In genomic region chr21:37367301-37367757, GRCh38 we compare ENCODE assay signal across 8 cellular contexts. TPM values are rescaled to one million over a fixed set of nuclear protein-coding genes. Genes with fewer than 3 reads are reported as not detected.
DNase-seq lines count a peak whose midpoint lies in the region; ATAC-seq and TF ChIP-seq lines count a peak whose summit lies in the region.

No MANE protein-coding gene starts in this region.

- peaks cover 3% of the 10 kb centered on the region for H3F3A ChIP-seq in smooth muscle cell (ENCODE audit: low read depth)

- WGBS in H9 (ENCODE audit: extremely low coverage, insufficient read length, low lambda C conversion rate) = no CpG with 5 or more reads among the region's 75 CpGs
- 0 to 1% methylated on average over 66 of the region's 75 CpGs for WGBS in heart right ventricle, 2 donors
- under 1% methylated on average over 30 of the region's 75 CpGs for WGBS in smooth muscle cell (ENCODE audit: low lambda C conversion rate)

- H2AK5ac ChIP-seq in H9 (ENCODE audit: insufficient read length, low read length) = no peak overlapping the region

- no peak overlapping the region for H3K4ac ChIP-seq in H9 (ENCODE audit: low read depth, low read length)

- H3K4me1 ChIP-seq in BLaER1 (peaks cover 42% of the 10 kb centered on the region), H9 (ENCODE audit: insufficient read depth, low read length) (no peaks in the 10 kb centered on the region), heart right ventricle (peaks cover 4 to 53% (median 48%) of the 10 kb centered on the region in 9 donors), smooth muscle cell (ENCODE audit: low read depth) (peaks cover 34% of the 10 kb centered on the region)

- H4K20me1 ChIP-seq in BLaER1 (peaks cover 51% of the 10 kb centered on the region), H9 (ENCODE audit: control insufficient read depth, insufficient read depth, insufficient read length) (no peaks in the 10 kb centered on the region), smooth muscle cell (ENCODE audit: low read depth) (peaks cover 46% of the 10 kb centered on the region)

- H2BK20ac ChIP-seq in H9 (ENCODE audit: low read depth, low read length, poor library complexity, severe bottlenecking) = no peak overlapping the region

- ATAC-seq in activated CD8-positive, alpha-beta memory T cell treated with anti-CD3 and anti-CD28 coated beads, Interleukin-2, amount 10 ng/mL, durations not matched to agents 7 days and 5 days = peak; percentile 4
- ATAC-seq in heart right ventricle (peak in 1 of 8 donors; percentile 2), GM21360 (IDR thresholded peaks at IDR 0.05; ENCODE audit: unreplicated experiment) (no peak)

- no peak overlapping the region for H2BK12ac ChIP-seq in H9 (ENCODE audit: insufficient read length, low read depth, low read length)

- H3K23ac ChIP-seq in H9 (ENCODE audit: insufficient read length, low read depth, low read length) = no peak overlapping the region

- H4K5ac ChIP-seq in H9 (ENCODE audit: insufficient read length, low read depth, low read length) = no peak overlapping the region

- CTCF ChIA-PET in activated CD8-positive, alpha-beta memory T cell treated with anti-CD3 and anti-CD28 coated beads, Interleukin-2, amount 10 ng/mL, durations not matched to agents 7 days and 5 days (lab: Charles Lee) = interaction anchor here (2.3 kb wide), 1 partner anchor 101 kb away, joined by 6 read pairs; the partner anchor contains the start of gene VPS26C

- peaks cover 11% of the 10 kb centered on the region for H3K23me2 ChIP-seq in H9 (ENCODE audit: insufficient read length, low read depth, low read length, poor library complexity, severe bottlenecking)

- intact Hi-C loops in heart right ventricle (cut with DNase I) = loop anchor here in 7 of 10 donors (2.0 to 10.0 kb wide), 14 partner anchors 70 to 200 kb away; partner anchors contain the start of gene VPS26C (in 3 of the 7)

- no peak overlapping the region for H4K8ac ChIP-seq in H9 (replicated peaks; ENCODE audit: insufficient read length, low read depth, low read length)

- H2AFZ ChIP-seq in H9 (ENCODE audit: low read length) = no peak overlapping the region
- H2AFZ ChIP-seq in smooth muscle cell (ENCODE audit: low read depth) = no peak overlapping the region

- no peak overlapping the region for H3K56ac ChIP-seq in H9 (ENCODE audit: insufficient read length, low read depth, low read length)

- H3K36me3 Mint-ChIP-seq in H9 (ENCODE audit: insufficient read depth in 1 of 3, low read depth in 3 of 3) = peaks cover 2 to 4% (median 4%) of the 10 kb centered on the region in 3 experiments
- peaks cover 11% of the 10 kb centered on the region for H3K36me3 Mint-ChIP-seq in activated CD8-positive, alpha-beta memory T cell treated with anti-CD3 and anti-CD28 coated beads, Interleukin-2, amount 10 ng/mL, durations not matched to agents 7 days and 5 days

- peak overlapping the region; percentile 100 for H3K4me3 ChIP-seq in BLaER1
- peak overlapping the region; percentile 56 to 98 (median 84) for H3K4me3 ChIP-seq in heart right ventricle
- peak overlapping the region; percentile 98 for H3K4me3 ChIP-seq in smooth muscle cell

- H3K79me2 ChIP-seq in H9 (ENCODE audit: insufficient read depth, low read length) (peaks cover 36% of the 10 kb centered on the region), smooth muscle cell (ENCODE audit: low read depth) (peaks cover 48% of the 10 kb centered on the region)

- H3K27ac ChIP-seq in BLaER1 = peak overlapping the region; percentile 100
- peak overlapping the region; percentile 78 for H3K27ac ChIP-seq in H9 (ENCODE audit: insufficient read length, low read depth, low read length)
- peak overlapping the region; percentile 97 to 100 (median 100) for H3K27ac ChIP-seq in heart right ventricle
- H3K27ac ChIP-seq in smooth muscle cell (ENCODE audit: low read depth) = peak overlapping the region; percentile 99

- no peaks in the 10 kb centered on the region for H3K79me1 ChIP-seq in H9 (ENCODE audit: insufficient read depth, low read depth, low read length, poor library complexity, severe bottlenecking)

- DNase-seq in H9 (no peak), heart right ventricle (no peak), smooth muscle cell (lab: John Stamatoyannopoulos, UW; ENCODE audit: unreplicated experiment) (no peak), NCI-H2081 treated with DMSO at 0.1 percent for 48 hours (lab: John Stamatoyannopoulos, UW) (no peak), T1000 (lab: John Stamatoyannopoulos, UW) (no peak)
- DNase-seq in activated CD8-positive, alpha-beta memory T cell treated with anti-CD3 and anti-CD28 coated beads, Interleukin-2, amount 10 ng/mL, durations not matched to agents 7 days and 5 days = peak; percentile 43

- peak overlapping the region; percentile 91 to 94; a peak in 3 of 5 replicates for H3K4me3 Mint-ChIP-seq in H9
- H3K4me3 Mint-ChIP-seq in activated CD8-positive, alpha-beta memory T cell treated with anti-CD3 and anti-CD28 coated beads, Interleukin-2, amount 10 ng/mL, durations not matched to agents 7 days and 5 days = peak overlapping the region; percentile 95

- no peak overlapping the region for H2BK15ac ChIP-seq in H9 (ENCODE audit: low read depth, low read length)

- H4K91ac ChIP-seq in H9 (ENCODE audit: insufficient read length, low read depth, low read length) = no peak overlapping the region

- no peak overlapping the region for H3K18ac ChIP-seq in H9 (ENCODE audit: insufficient read length, low read depth, low read length)

- H3K4me2 ChIP-seq in BLaER1 = peak overlapping the region; percentile 86; the same call in 1 of the 2 replicates
- H3K4me2 ChIP-seq in H9 (ENCODE audit: insufficient read depth, insufficient read length, low read length) = peak overlapping the region; percentile 9
- peak overlapping the region; percentile 84 for H3K4me2 ChIP-seq in smooth muscle cell

- no peak for TF ChIP-seq CTCF in H9 (conservative IDR thresholded peaks at IDR 0.05)
- no peak for TF ChIP-seq CTCF in heart right ventricle (IDR thresholded peaks at IDR 0.05)
- TF ChIP-seq CTCF in smooth muscle cell (IDR thresholded peaks at IDR 0.05; ENCODE audit: borderline replicate concordance, insufficient read depth, poor library complexity, severe bottlenecking) = no peak

- no peak overlapping the region for H3K27ac Mint-ChIP-seq in H9
- peak overlapping the region; percentile 100 for H3K27ac Mint-ChIP-seq in activated CD8-positive, alpha-beta memory T cell treated with anti-CD3 and anti-CD28 coated beads, Interleukin-2, amount 10 ng/mL, durations not matched to agents 7 days and 5 days

- H3K9me3 ChIP-seq in BLaER1 = no peaks in the 10 kb centered on the region
- no peaks in the 10 kb centered on the region for H3K9me3 ChIP-seq in H9 (ENCODE audit: control insufficient read depth, low read depth, low read length)
- H3K9me3 ChIP-seq in heart right ventricle = no peaks in the 10 kb centered on the region
- H3K9me3 ChIP-seq in smooth muscle cell (replicated peaks; ENCODE audit: low read depth) = no peaks in the 10 kb centered on the region

- H3K9me3 Mint-ChIP-seq in H9 = peaks cover 4 to 6% of the 10 kb centered on the region in 2 experiments
- H3K9me3 Mint-ChIP-seq in activated CD8-positive, alpha-beta memory T cell treated with anti-CD3 and anti-CD28 coated beads, Interleukin-2, amount 10 ng/mL, durations not matched to agents 7 days and 5 days (ENCODE audit: low read depth) = no peaks in the 10 kb centered on the region

- H3K9ac ChIP-seq in BLaER1 (peak overlapping the region; percentile 100), H9 (ENCODE audit: extremely low read depth, insufficient read length, low read length) (peak overlapping the region; percentile 97), smooth muscle cell (ENCODE audit: low read depth) (peak overlapping the region; percentile 98)

- peaks cover 42 to 43% of the 10 kb centered on the region in 2 experiments for H3K4me1 Mint-ChIP-seq in H9
- H3K4me1 Mint-ChIP-seq in activated CD8-positive, alpha-beta memory T cell treated with anti-CD3 and anti-CD28 coated beads, Interleukin-2, amount 10 ng/mL, durations not matched to agents 7 days and 5 days = peaks cover 40% of the 10 kb centered on the region

- peak overlapping the region; percentile 95 for H3K14ac ChIP-seq in H9 (ENCODE audit: insufficient read depth, low read length)

- H2BK5ac ChIP-seq in H9 (ENCODE audit: insufficient read length, low read length) = no peak overlapping the region

- H3K36me3 ChIP-seq in BLaER1 (no peaks in the 10 kb centered on the region), heart right ventricle (no peaks in the 10 kb centered on the region), smooth muscle cell (ENCODE audit: low read depth) (no peaks in the 10 kb centered on the region)

- H3K27me3 Mint-ChIP-seq in H9 (ENCODE audit: low read depth) = no peaks in the 10 kb centered on the region
- no peaks in the 10 kb centered on the region for H3K27me3 Mint-ChIP-seq in activated CD8-positive, alpha-beta memory T cell treated with anti-CD3 and anti-CD28 coated beads, Interleukin-2, amount 10 ng/mL, durations not matched to agents 7 days and 5 days

- H3K27me3 ChIP-seq in BLaER1 (no peaks in the 10 kb centered on the region), H9 (ENCODE audit: insufficient read depth, low read length) (no peaks in the 10 kb centered on the region), heart right ventricle (no peaks in the 10 kb centered on the region), smooth muscle cell (ENCODE audit: low read depth) (no peaks in the 10 kb centered on the region)

- H3T11ph ChIP-seq in H9 (ENCODE audit: low read length) = no peak overlapping the region

- H2BK120ac ChIP-seq in H9 (ENCODE audit: low read depth, low read length, poor library complexity, severe bottlenecking) = no peak overlapping the region

RNA-seq across cellular contexts. Expression of gene DYRK1A, which starts 0.8 kb away (rescaled TPM):
- total RNA-seq in H9 (2021) (73.6 and 76.6 TPM in 2 replicates), heart right ventricle (10 to 100 TPM; 57.6 to 94.2 (median 75.0) TPM), smooth muscle cell (54.9 and 61.7 TPM in 2 replicates)
- 10 to 100 TPM; 75.7 to 83.3 TPM for total RNA-seq in activated CD8-positive, alpha-beta memory T cell treated with anti-CD3 and anti-CD28 coated beads, Interleukin-2, amount 10 ng/mL, durations not matched to agents 7 days and 5 days
- polyA plus RNA-seq in heart right ventricle (10 to 100 TPM; 24.7 to 30.6 TPM), smooth muscle cell (2.4 and 3.5 TPM in 2 replicates)

Comparison
In these comparisons a context has a peak if more than half of its experiments do, and no peak if none do; other contexts are left out.
1. H3K4me2 ChIP-seq: peak in every context shown above with its lines; median percentile 86 in BLaER1; 84 in smooth muscle cell; 9 in H9.